ENCODE assay signal across 9 cellular contexts in genomic region chr17:77957215-77957868, GRCh38. TPM values are rescaled to one million over a fixed set of nuclear protein-coding genes. Genes with fewer than 3 reads are reported as not detected.
DNase-seq lines count a peak whose midpoint lies in the region; ATAC-seq, FAIRE-seq and TF ChIP-seq lines count a peak whose summit lies in the region.
"Had no signal": no experiment of that assay in that cellular context is flagged by ENCODE, and none has a peak within 500 bp of the region (broad histone marks: within the 10 kb centered on the region; RNA-seq: fewer than 3 reads in every experiment).

No MANE protein-coding gene starts in this region.

- no peak for FAIRE-seq in H54 (lab: Jason Lieb, UNC)
- FAIRE-seq: TTC549 had no signal

- H3K9ac ChIP-seq in skeletal muscle satellite cell (ENCODE audit: low read depth, low read length) = peak overlapping the region; percentile 68

- H3K9me3 ChIP-seq in skeletal muscle satellite cell (replicated peaks; ENCODE audit: low read length) = no peaks in the 10 kb centered on the region

- TF ChIP-seq POLR2A in H54 (IDR thresholded peaks at IDR 0.05; ENCODE audit: low read depth, low read length) = no peak

- ATAC-seq in HG03196 (IDR thresholded peaks at IDR 0.05; ENCODE audit: unreplicated experiment) = peak; percentile 5
- no peak for ATAC-seq in activated T-cell treated with anti-CD3 and anti-CD28 coated beads, Interleukin-2, amount 50 U/mL, for 72 hours (replicated peaks in 1 of 2)

- no peaks in the 10 kb centered on the region for H3K9me3 Mint-ChIP-seq in activated T-cell treated with anti-CD3 and anti-CD28 coated beads, Interleukin-2, amount 50 U/mL, for 72 hours

- H3K27me3 Mint-ChIP-seq in activated T-cell treated with anti-CD3 and anti-CD28 coated beads, Interleukin-2, amount 50 U/mL, for 72 hours (ENCODE audit: low read depth) = peaks cover 14% of the 10 kb centered on the region

- H3K27me3 ChIP-seq in skeletal muscle satellite cell (ENCODE audit: control insufficient read depth, insufficient read depth, low read length) = peaks cover 50% of the 10 kb centered on the region

- peak overlapping the region; percentile 95 to 97 for H3K4me3 Mint-ChIP-seq in activated T-cell treated with anti-CD3 and anti-CD28 coated beads, Interleukin-2, amount 50 U/mL, for 72 hours

- peaks cover 42% of the 10 kb centered on the region for H3K4me1 Mint-ChIP-seq in activated T-cell treated with anti-CD3 and anti-CD28 coated beads, Interleukin-2, amount 50 U/mL, for 72 hours (ENCODE audit: low read depth)

- peaks cover 5 to 6% of the 10 kb centered on the region in 2 donors for H3K36me3 Mint-ChIP-seq in activated T-cell treated with anti-CD3 and anti-CD28 coated beads, Interleukin-2, amount 50 U/mL, for 72 hours (ENCODE audit: insufficient read depth in 2 of 2)

- H3K36me3 ChIP-seq in skeletal muscle satellite cell (ENCODE audit: insufficient read depth, low read length) = no peaks in the 10 kb centered on the region

- peaks cover 8% of the 10 kb centered on the region for H3K4me1 ChIP-seq in skeletal muscle satellite cell (ENCODE audit: control insufficient read depth, insufficient read depth, low read length)

- peak overlapping the region; percentile 99 for H3K4me2 ChIP-seq in skeletal muscle satellite cell (ENCODE audit: low read length)

- peak overlapping the region; percentile 90 for H3K4me3 ChIP-seq in skeletal muscle satellite cell (ENCODE audit: low read length)

- peak overlapping the region; percentile 95 for H3K27ac Mint-ChIP-seq in activated T-cell treated with anti-CD3 and anti-CD28 coated beads, Interleukin-2, amount 50 U/mL, for 72 hours

- peak; percentile 28 for DNase-seq in EL
- peak in 1 of 2 donors; percentile 7 for DNase-seq in activated T-cell treated with anti-CD3 and anti-CD28 coated beads, Interleukin-2, amount 50 U/mL, for 72 hours
- peak; percentile 27 for DNase-seq in hepatic stellate cell (ENCODE audit: low spot score)
- DNase-seq in NCI-H1048 (lab: John Stamatoyannopoulos, UW) = no peak
- DNase-seq in H54 (ENCODE audit: insufficient read length, low spot score) = no peak
- DNase-seq in amniotic stem cell (lab: John Stamatoyannopoulos, UW) = no peak

RNA-seq across cellular contexts. Expression of gene TNRC6C, which starts 1.2 kb away (rescaled TPM):
- 10 to 100 TPM; 26.5 to 30.5 TPM for total RNA-seq in activated T-cell treated with anti-CD3 and anti-CD28 coated beads, Interleukin-2, amount 50 U/mL, for 72 hours
- total RNA-seq in skeletal muscle satellite cell (2012; rRNA removed) = 1.3 TPM in 2 replicates

Comparison
In these comparisons a context has a peak if more than half of its experiments do, and no peak if none do; other contexts are left out.
1. DNase-seq: peak in EL (single experiment) and hepatic stellate cell (single experiment); none in NCI-H1048 (single experiment), H54 (single experiment) and amniotic stem cell (single experiment).